ENCODE assay signal across 1 cellular context in the genomic region with DNA sequence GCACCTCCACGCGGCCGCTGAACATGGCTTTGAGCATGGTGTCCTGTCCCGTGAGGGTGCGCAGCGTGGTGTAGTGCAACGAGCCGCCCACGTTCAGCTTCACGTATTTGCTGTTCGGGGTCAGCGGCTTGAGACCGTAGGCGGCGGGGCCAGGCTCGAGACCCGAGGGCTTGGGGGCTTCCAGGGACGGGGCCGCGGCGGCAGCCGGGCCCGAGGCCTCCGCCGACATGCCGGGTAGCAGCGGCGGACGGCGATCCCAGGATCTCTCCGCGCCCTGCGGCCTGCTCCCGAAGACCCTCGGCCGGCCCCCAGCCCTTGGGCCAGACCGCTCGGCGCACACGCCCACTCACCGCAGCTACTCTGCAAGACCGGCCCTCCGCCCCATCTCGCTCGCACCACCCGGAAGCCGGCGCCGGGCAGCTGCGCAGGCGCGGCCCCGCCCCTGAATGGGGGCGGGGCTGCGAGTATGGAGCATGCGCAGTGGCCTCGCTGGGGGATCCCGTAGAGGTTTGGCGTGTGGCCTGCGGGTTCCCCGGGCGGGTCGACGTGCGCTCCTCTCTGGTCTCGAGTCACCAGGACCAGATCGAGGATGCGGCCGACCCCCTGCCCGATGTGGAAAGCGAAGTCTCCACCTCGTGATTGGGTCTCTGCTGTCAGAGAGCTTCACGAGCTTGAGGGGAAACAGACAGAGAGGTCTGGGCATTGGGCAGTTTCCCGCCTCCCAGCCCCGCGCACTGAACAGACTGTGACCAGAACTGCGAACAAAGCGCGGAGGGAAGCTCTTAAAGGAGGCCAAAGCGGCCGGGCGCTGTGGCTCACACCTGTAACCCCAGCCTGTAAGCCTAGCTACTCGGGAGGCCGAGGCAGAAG.
TF ChIP-seq lines count a peak whose summit lies in the region.

A gene with protein sequence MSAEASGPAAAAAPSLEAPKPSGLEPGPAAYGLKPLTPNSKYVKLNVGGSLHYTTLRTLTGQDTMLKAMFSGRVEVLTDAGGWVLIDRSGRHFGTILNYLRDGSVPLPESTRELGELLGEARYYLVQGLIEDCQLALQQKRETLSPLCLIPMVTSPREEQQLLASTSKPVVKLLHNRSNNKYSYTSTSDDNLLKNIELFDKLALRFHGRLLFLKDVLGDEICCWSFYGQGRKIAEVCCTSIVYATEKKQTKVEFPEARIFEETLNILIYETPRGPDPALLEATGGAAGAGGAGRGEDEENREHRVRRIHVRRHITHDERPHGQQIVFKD (minus strand): TSS at position 422 of the 870 bp plus-strand sequence. CDS start 193 bp downstream, at position 229.

TF ChIP-seq in H1, 55 proteins besides CTCF, POLR2A, EP300 and RAD21 (continued from another document):
- TF ChIP-seq RBBP5 (IDR thresholded peaks at IDR 0.05; ENCODE audit: borderline replicate concordance, low read depth, low read length): no peak
- no peak for TF ChIP-seq SRF (IDR thresholded peaks at IDR 0.05; ENCODE audit: low read depth, low read length)
- TF ChIP-seq CBX5 (IDR thresholded peaks at IDR 0.05; ENCODE audit: low read depth, low read length): no peak
- TF ChIP-seq EZH2 (IDR thresholded peaks at IDR 0.05; ENCODE audit: low read depth, low read length, severe bottlenecking): no peak
